In the genomic region with DNA sequence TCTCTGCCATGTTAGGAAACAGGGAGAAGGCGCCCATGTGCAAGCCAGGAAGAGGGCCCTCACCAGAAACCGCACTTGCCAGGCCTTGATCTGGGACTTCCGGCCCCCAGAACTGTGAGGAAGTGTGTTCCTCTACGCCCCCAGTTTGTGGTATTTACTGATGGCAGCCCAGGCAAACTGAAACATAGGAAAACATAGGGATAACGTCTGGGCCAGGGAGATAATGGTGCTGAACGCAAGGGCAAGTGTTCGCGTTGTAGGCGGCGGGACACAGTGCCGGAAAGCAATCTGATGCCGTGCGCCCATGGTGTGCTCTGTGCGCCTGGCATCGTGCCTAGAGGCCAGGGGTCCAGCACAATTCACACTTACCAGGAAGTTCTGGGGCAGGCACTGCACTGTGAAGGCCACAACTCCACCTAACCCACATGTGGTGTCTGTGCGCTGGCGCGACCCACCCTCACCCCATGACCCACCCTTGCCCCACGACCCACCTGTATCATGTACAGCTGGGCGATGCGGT, we compare ENCODE assay signal across 10 cellular contexts. TPM values are rescaled to one million over a fixed set of nuclear protein-coding genes. Genes with fewer than 3 reads are reported as not detected.
DNase-seq lines count a peak whose midpoint lies in the region; ATAC-seq, FAIRE-seq and TF ChIP-seq lines count a peak whose summit lies in the region.
"Had no signal": no experiment of that assay in that cellular context is flagged by ENCODE, and none has a peak within 500 bp of the region (broad histone marks: within the 10 kb centered on the region; RNA-seq: fewer than 3 reads in every experiment).

No MANE protein-coding gene starts in this region.

- H3K9me2 ChIP-seq in neural cell (ENCODE audit: insufficient read depth, low read length): no peaks in the 10 kb centered on the region

- peak; percentile 37 for ATAC-seq in CD4-positive, alpha-beta T cell (ENCODE audit: poor library complexity)
- peak in 1 of 2 donors; percentile 9 for ATAC-seq in activated naive CD4-positive, alpha-beta T cell treated with anti-CD3 and anti-CD28 coated beads, Interleukin-2, amount 50 U/mL, for 72 hours
- no peak for ATAC-seq in HG03039 (IDR thresholded peaks at IDR 0.05; ENCODE audit: unreplicated experiment)

- FAIRE-seq in RCC 7860 (lab: Jason Lieb, UNC): no peak

- no peak for DNase-seq in CD4-positive, alpha-beta T cell
- peak; percentile 94 for DNase-seq in KBM-7
- no peak for DNase-seq in activated naive CD4-positive, alpha-beta T cell treated with anti-CD3 and anti-CD28 coated beads, Interleukin-2, amount 50 U/mL, for 72 hours (ENCODE audit: low spot score in 2 of 2)
- no peak for DNase-seq in RCC 7860 (ENCODE audit: low spot score)
- DNase-seq in midbrain (lab: John Stamatoyannopoulos, UW): no peak
- DNase-seq: cortex of kidney, NCI-H187, testis had no signal

- H2AFZ ChIP-seq in neural cell (ENCODE audit: low read depth, low read length): no peak overlapping the region

- no peak for TF ChIP-seq RAD21 in neural cell (conservative IDR thresholded peaks at IDR 0.05)

- H3K27ac Mint-ChIP-seq in CD4-positive, alpha-beta T cell: peak overlapping the region; percentile 67
- peak overlapping the region; percentile 50 to 84 for H3K27ac Mint-ChIP-seq in activated naive CD4-positive, alpha-beta T cell treated with anti-CD3 and anti-CD28 coated beads, Interleukin-2, amount 50 U/mL, for 72 hours

- intact Hi-C loops in CD4-positive, alpha-beta T cell (cut with DNase I, micrococcal nuclease): no loop called here

- H3K4me3 Mint-ChIP-seq in CD4-positive, alpha-beta T cell: peak overlapping the region; percentile 46

- no peak overlapping the region for H3K4me2 ChIP-seq in neural cell (ENCODE audit: low read length)

- H4K20me1 ChIP-seq in neural cell (ENCODE audit: insufficient read depth): no peaks in the 10 kb centered on the region

- H3K9me3 Mint-ChIP-seq in CD4-positive, alpha-beta T cell: no peaks in the 10 kb centered on the region
- no peaks in the 10 kb centered on the region for H3K9me3 Mint-ChIP-seq in activated naive CD4-positive, alpha-beta T cell treated with anti-CD3 and anti-CD28 coated beads, Interleukin-2, amount 50 U/mL, for 72 hours

- no peaks in the 10 kb centered on the region for H3K36me3 ChIP-seq in neural cell (ENCODE audit: insufficient read depth, low read length)

- no peaks in the 10 kb centered on the region for H3K27me3 ChIP-seq in CD4-positive, alpha-beta T cell (ENCODE audit: control insufficient read depth, insufficient read depth, low read length)
- no peaks in the 10 kb centered on the region for H3K27me3 ChIP-seq in neural cell (ENCODE audit: insufficient read depth, low read depth, low read length)
- H3K27me3 ChIP-seq: testis had no signal

- H3K27me3 Mint-ChIP-seq in CD4-positive, alpha-beta T cell: no peaks in the 10 kb centered on the region

- no peaks in the 10 kb centered on the region for H3F3A ChIP-seq in neural cell (ENCODE audit: insufficient read depth, low read length, poor library complexity, severe bottlenecking)

- peak overlapping the region; percentile 48 for H3K9ac ChIP-seq in neural cell (ENCODE audit: low read length)

- no peak overlapping the region for H3K4me3 ChIP-seq in neural cell (ENCODE audit: low read length)
- H3K4me3 ChIP-seq: testis had no signal

- no peak for TF ChIP-seq CTCF in CD4-positive, alpha-beta T cell (IDR thresholded peaks at IDR 0.05)
- TF ChIP-seq CTCF in neural cell (IDR thresholded peaks at IDR 0.05; ENCODE audit: poor library complexity, severe bottlenecking): no peak

- POLR2A ChIA-PET in CD4-positive, alpha-beta T cell (lab: Charles Lee): interaction anchor here (1.2 to 2.5 kb wide), 3 partner anchors 10 to 199 kb away, joined by 3 to 10 read pairs (median 4); a partner anchor contains a TSS

- no peak overlapping the region for H3K27ac ChIP-seq in CD4-positive, alpha-beta T cell (ENCODE audit: low read depth, low read length)
- H3K27ac ChIP-seq in neural cell (ENCODE audit: low read length): no peak overlapping the region
- H3K27ac ChIP-seq: testis had no signal

- peaks cover 40% of the 10 kb centered on the region for H3K36me3 Mint-ChIP-seq in CD4-positive, alpha-beta T cell (ENCODE audit: low read depth)
- H3K36me3 Mint-ChIP-seq in activated naive CD4-positive, alpha-beta T cell treated with anti-CD3 and anti-CD28 coated beads, Interleukin-2, amount 50 U/mL, for 72 hours: peaks cover 0 to 10% of the 10 kb centered on the region in 2 donors

- no peak for TF ChIP-seq EP300 in neural cell (conservative IDR thresholded peaks at IDR 0.05; ENCODE audit: poor library complexity, severe bottlenecking)

- H3K9me3 ChIP-seq in CD4-positive, alpha-beta T cell (ENCODE audit: control insufficient read depth, low read length): no peaks in the 10 kb centered on the region
- H3K9me3 ChIP-seq in neural cell (ENCODE audit: low read length): no peaks in the 10 kb centered on the region
- H3K9me3 ChIP-seq: testis had no signal

- peaks cover 41% of the 10 kb centered on the region for H3K4me1 Mint-ChIP-seq in CD4-positive, alpha-beta T cell (ENCODE audit: low read depth)

- no peaks in the 10 kb centered on the region for H3K79me2 ChIP-seq in neural cell (replicated peaks; ENCODE audit: insufficient read depth, low read length)

- CTCF ChIA-PET in CD4-positive, alpha-beta T cell (lab: Charles Lee): no interaction called here

- in situ Hi-C loops in KBM-7 (cut with MboI; ENCODE audit: low pct_unique_long_range_greater_than_20kb, low sequenced_read_pairs): no loop called here

TF ChIP-seq in neural cell, 6 proteins besides CTCF, POLR2A, EP300 and RAD21:
- TF ChIP-seq MXI1 (conservative IDR thresholded peaks at IDR 0.05; ENCODE audit: poor library complexity, severe bottlenecking) (no peak), POLR2AphosphoS5 (IDR thresholded peaks at IDR 0.05) (no peak), SMC3 (conservative IDR thresholded peaks at IDR 0.05; ENCODE audit: poor library complexity) (no peak), TAF1 (IDR thresholded peaks at IDR 0.05; ENCODE audit: low read depth) (no peak), EZH2 (IDR thresholded peaks at IDR 0.05; ENCODE audit: borderline replicate concordance, insufficient read depth, low read length, poor library complexity, severe bottlenecking) (no peak)
- TF ChIP-seq, protein P1, sequence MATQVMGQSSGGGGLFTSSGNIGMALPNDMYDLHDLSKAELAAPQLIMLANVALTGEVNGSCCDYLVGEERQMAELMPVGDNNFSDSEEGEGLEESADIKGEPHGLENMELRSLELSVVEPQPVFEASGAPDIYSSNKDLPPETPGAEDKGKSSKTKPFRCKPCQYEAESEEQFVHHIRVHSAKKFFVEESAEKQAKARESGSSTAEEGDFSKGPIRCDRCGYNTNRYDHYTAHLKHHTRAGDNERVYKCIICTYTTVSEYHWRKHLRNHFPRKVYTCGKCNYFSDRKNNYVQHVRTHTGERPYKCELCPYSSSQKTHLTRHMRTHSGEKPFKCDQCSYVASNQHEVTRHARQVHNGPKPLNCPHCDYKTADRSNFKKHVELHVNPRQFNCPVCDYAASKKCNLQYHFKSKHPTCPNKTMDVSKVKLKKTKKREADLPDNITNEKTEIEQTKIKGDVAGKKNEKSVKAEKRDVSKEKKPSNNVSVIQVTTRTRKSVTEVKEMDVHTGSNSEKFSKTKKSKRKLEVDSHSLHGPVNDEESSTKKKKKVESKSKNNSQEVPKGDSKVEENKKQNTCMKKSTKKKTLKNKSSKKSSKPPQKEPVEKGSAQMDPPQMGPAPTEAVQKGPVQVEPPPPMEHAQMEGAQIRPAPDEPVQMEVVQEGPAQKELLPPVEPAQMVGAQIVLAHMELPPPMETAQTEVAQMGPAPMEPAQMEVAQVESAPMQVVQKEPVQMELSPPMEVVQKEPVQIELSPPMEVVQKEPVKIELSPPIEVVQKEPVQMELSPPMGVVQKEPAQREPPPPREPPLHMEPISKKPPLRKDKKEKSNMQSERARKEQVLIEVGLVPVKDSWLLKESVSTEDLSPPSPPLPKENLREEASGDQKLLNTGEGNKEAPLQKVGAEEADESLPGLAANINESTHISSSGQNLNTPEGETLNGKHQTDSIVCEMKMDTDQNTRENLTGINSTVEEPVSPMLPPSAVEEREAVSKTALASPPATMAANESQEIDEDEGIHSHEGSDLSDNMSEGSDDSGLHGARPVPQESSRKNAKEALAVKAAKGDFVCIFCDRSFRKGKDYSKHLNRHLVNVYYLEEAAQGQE (IDR thresholded peaks at IDR 0.05; ENCODE audit: borderline replicate concordance): no peak

RNA-seq across cellular contexts. Expression of a gene that starts 53.6 kb away (rescaled TPM):
- 100 to 1,000 TPM; 140 to 142 TPM for total RNA-seq in CD4-positive, alpha-beta T cell
- 100 to 1,000 TPM in 1 of 2 donors, 10 to 100 TPM in 1; 99.9 to 180 TPM for total RNA-seq in activated naive CD4-positive, alpha-beta T cell treated with anti-CD3 and anti-CD28 coated beads, Interleukin-2, amount 50 U/mL, for 72 hours
- polyA plus RNA-seq in neural cell: 173 and 190 TPM in 2 replicates
- 49.1 and 54.0 TPM in 2 replicates for polyA minus RNA-seq in neural cell

RNA-seq across cellular contexts. Expression of a gene that starts 59.0 kb away (rescaled TPM):
- total RNA-seq in CD4-positive, alpha-beta T cell: 10 to 100 TPM; 12.0 to 14.9 TPM
- total RNA-seq in activated naive CD4-positive, alpha-beta T cell treated with anti-CD3 and anti-CD28 coated beads, Interleukin-2, amount 50 U/mL, for 72 hours: 10 to 100 TPM; 30.3 to 30.8 TPM
- 27.8 and 43.2 TPM in 2 replicates for polyA plus RNA-seq in neural cell
- polyA minus RNA-seq in neural cell: 10.1 and 12.7 TPM in 2 replicates
